8 cellular contexts compared by ENCODE assay signal in the genomic region with DNA sequence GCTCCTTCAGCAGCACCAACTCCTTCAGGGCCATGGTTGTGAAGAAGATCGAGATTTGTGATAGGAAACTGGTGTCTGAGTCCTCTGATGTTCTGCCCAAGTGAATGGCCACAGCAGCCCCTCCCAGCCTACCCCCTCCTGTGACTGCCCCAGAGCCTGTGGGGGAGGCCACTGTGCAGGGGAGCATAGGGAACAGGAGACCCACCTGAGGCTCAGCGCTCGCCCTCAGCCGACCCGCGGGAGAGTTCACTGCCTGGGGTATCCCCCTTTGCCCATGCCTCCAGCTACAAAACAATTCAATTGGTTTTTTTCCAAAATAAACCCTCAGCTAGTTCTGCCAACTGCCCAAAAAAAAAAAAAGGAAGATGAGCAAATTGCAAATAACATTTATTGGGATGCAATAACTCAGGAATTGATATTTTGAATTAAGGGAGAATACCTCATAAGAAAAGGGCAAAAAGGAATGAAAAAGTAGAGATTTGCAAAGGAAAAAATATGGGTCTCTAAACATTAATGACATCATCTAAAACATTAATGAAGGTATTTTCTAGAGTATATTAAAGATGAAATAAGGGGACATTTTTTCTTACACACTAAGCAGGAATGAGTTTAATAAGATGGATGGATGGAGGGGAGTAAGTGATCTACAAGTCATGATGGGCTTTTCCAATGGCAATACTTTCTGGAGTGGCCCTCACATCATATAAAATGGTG.
"Had no signal": no experiment of that assay in that cellular context is flagged by ENCODE, and none has a peak within 500 bp of the region (broad histone marks: within the 10 kb centered on the region; RNA-seq: fewer than 3 reads in every experiment).

No MANE protein-coding gene starts in this region.

- ATAC-seq: GM12878 had no signal

- H3K4me3 ChIP-seq: GM12878 had no signal

- FAIRE-seq: G401.6, GM12878, GM12891, GM12892, GM18507, GM19239 had no signal

- DNase-seq: GDM1, GF-D8 had no signal
